Comparison of ENCODE assay signal across 10 cellular contexts in genomic region chr5:155002722-155003121, GRCh38. TPM values are rescaled to one million over a fixed set of nuclear protein-coding genes. Genes with fewer than 3 reads are reported as not detected.
DNase-seq lines count a peak whose midpoint lies in the region; ATAC-seq, FAIRE-seq and TF ChIP-seq lines count a peak whose summit lies in the region.
"Not testable (repeated sequence)": the region's sequence is repeated elsewhere in the genome, so short reads cannot be mapped to it uniquely, and the experiment has no call there.
"Had no signal": no experiment of that assay in that cellular context is flagged by ENCODE, and none has a peak within 500 bp of the region (broad histone marks: within the 10 kb centered on the region; RNA-seq: fewer than 3 reads in every experiment).

No MANE protein-coding gene starts in this region.

- not testable (repeated sequence) for H3K79me2 ChIP-seq in K562 (ENCODE audit: control insufficient read depth, insufficient read depth, low read length)

- peak; percentile 10 for DNase-seq in DMS53 treated with DMSO at 0.1 percent for 48 hours (lab: John Stamatoyannopoulos, UW; ENCODE audit: unreplicated experiment)
- peak; percentile 4 for DNase-seq in NK-92 treated with Interleukin-12 subunit alpha and Interleukin-12 subunit beta, amount 100 ng/mL, for 24 hours (lab: John Stamatoyannopoulos, UW)
- DNase-seq in RPMI7951 (ENCODE audit: low read depth), result peak; percentile 13
- not testable (repeated sequence) for DNase-seq in K562 (ENCODE audit: extremely low read depth in 1 of 4, low spot score in 3 of 4)
- DNase-seq in foreskin keratinocyte, result peak; percentile 42 to 64
- DNase-seq in kidney tubule cell (ENCODE audit: low spot score), result peak; percentile 84

- not testable (repeated sequence) for FAIRE-seq in K562 (lab: Jason Lieb, UNC)

- not testable (repeated sequence) for H3K36me3 ChIP-seq in HEK293 (ENCODE audit: control insufficient read depth in 2 of 2, insufficient read depth in 1 of 2, low read length in 2 of 2); K562 (ENCODE audit: control insufficient read depth, insufficient read depth, low read length)

- not testable (repeated sequence) for ATAC-seq in K562
- peak; percentile 86 for ATAC-seq in foreskin keratinocyte

- CTCF ChIA-PET in HEK293 (lab: Yijun Ruan, JAX) (interaction anchor here (0.6 to 0.7 kb wide), 2 partner anchors 786 to 845 kb away, joined by 4 to 5 read pairs; no protein-coding TSS in a partner anchor), K562 (lab: Yijun Ruan, JAX; ENCODE audit: low intra/inter-chr PET ratio) (interaction anchor here (0.8 kb wide), 1 partner anchor 361 kb away, joined by 3 read pairs; no protein-coding TSS in a partner anchor)

- TF ChIP-seq POLR2A in K562 (conservative IDR thresholded peaks at IDR 0.05), result not testable (repeated sequence)

- H3K9me1 ChIP-seq in K562 (ENCODE audit: control insufficient read depth, insufficient read depth, low read length), result not testable (repeated sequence)

- not testable (repeated sequence) for H3K9ac ChIP-seq in K562 (ENCODE audit: insufficient read depth in 1 of 2, low read depth in 2 of 2, low read length in 2 of 2)

- POLR2A ChIA-PET in HEK293 (lab: Yijun Ruan, JAX); K562 (lab: Yijun Ruan, JAX): not testable (repeated sequence)

- H4K20me1 ChIP-seq in K562 (replicated peaks; ENCODE audit: control insufficient read depth, insufficient read depth, low read length), result not testable (repeated sequence)

- H3K27ac ChIP-seq in HEK293 (ENCODE audit: extremely low read depth, low read depth, low read length); K562 (ENCODE audit: extremely low read depth, low read depth, low read length); foreskin keratinocyte: not testable (repeated sequence)

- intact Hi-C loops in K562 (cut with micrococcal nuclease), result not testable (repeated sequence)

- H3K9me3 ChIP-seq in HEK293 (ENCODE audit: control insufficient read depth, insufficient read depth, low read depth, low read length); K562 (replicated peaks; ENCODE audit: control insufficient read depth, insufficient read depth, low read depth, low read length): not testable (repeated sequence)

- TF ChIP-seq RAD21 in K562 (CRISPR knock-in tag; conservative IDR thresholded peaks at IDR 0.05 in 1 of 2, IDR thresholded peaks at IDR 0.05 in 1 of 2), result not testable (repeated sequence)

- not testable (repeated sequence) for TF ChIP-seq CTCF in HEK293 (tag by site-specific recombination; IDR thresholded peaks at IDR 0.05); K562 (IDR thresholded peaks at IDR 0.05 in 2 of 3, conservative IDR thresholded peaks at IDR 0.05 in 1 of 3; ENCODE audit: insufficient read depth in 2 of 3, low read depth in 1 of 3, low read length in 3 of 3); foreskin keratinocyte (conservative IDR thresholded peaks at IDR 0.05)

- BruUV-seq in K562 (replicated peaks; lab: Mats Ljungman, UMichigan), result not testable (repeated sequence)

- in situ Hi-C loops in K562 (cut with MboI), result not testable (repeated sequence)

- H2AFZ ChIP-seq in K562 (ENCODE audit: low read depth, low read length), result not testable (repeated sequence)

- not testable (repeated sequence) for TF ChIP-seq EP300 in K562 (IDR thresholded peaks at IDR 0.05; ENCODE audit: low read length)

- WGBS in K562 (ENCODE audit: insufficient coverage, low coverage, missing lambda C conversion rate), result 0% methylated on average over 3 of the region's 4 CpGs

- not testable (repeated sequence) for H3K4me2 ChIP-seq in K562 (ENCODE audit: insufficient read depth, low read length)

- peaks cover 7 to 16% of the 10 kb centered on the region in 2 experiments; a peak in 3 of 5 replicates for H3K27me3 ChIP-seq in K562 (ENCODE audit: control insufficient read depth in 2 of 2, insufficient read depth in 2 of 2, low read length in 2 of 2)
- not testable (repeated sequence) for H3K27me3 ChIP-seq in foreskin keratinocyte

- H3K4me1 ChIP-seq in HEK293 (ENCODE audit: control insufficient read depth, insufficient read depth, low read length); K562 (replicated peaks in 1 of 2; ENCODE audit: control insufficient read depth in 2 of 2, insufficient read depth in 2 of 2, low read length in 2 of 2); foreskin keratinocyte: not testable (repeated sequence)

- H3K4me3 ChIP-seq in HEK293 (ENCODE audit: low read depth, low read length); K562: not testable (repeated sequence)

TF ChIP-seq in HEK293, 187 proteins besides CTCF, POLR2A, EP300 and RAD21:
- TF ChIP-seq ZNF335 (tag by site-specific recombination; conservative IDR thresholded peaks at IDR 0.05), result 0 out of 2 replicates have a peak, but pooled peaks have one; percentile 18
- TF ChIP-seq SCRT2 (tag by site-specific recombination; IDR thresholded peaks at IDR 0.05), result peak; percentile 88
- TF ChIP-seq OSR2 (tag by site-specific recombination; IDR thresholded peaks at IDR 0.05), result peak; percentile 45; the same call in 1 of the 2 replicates
TF ChIP-seq in HEK293: peak in this region for 3; not testable (repeated sequence) for 184.

TF ChIP-seq in K562, 482 proteins besides CTCF, POLR2A, EP300 and RAD21:
- TF ChIP-seq FOSL1 (tag; conservative IDR thresholded peaks at IDR 0.05), result peak; percentile 52; the same call in 1 of the 2 replicates

RNA-seq across cellular contexts. Expression of gene KIF4B, which starts 10.8 kb away (rescaled TPM):
- not detected in 2 replicates for total RNA-seq in RPMI7951 (2014; rRNA removed; shearing (Covaris generic))
- total RNA-seq in K562 (2011; cell fraction: chromatin; rRNA removed; ENCODE audit: low replicate concordance), result 0.09 and 0.46 TPM in 2 replicates
- total RNA-seq in K562 (2011; cell fraction: nucleolus; rRNA removed), result 0.13 TPM in 1 of 2 replicates, not detected in the other
- total RNA-seq in K562 (2011; cell fraction: nucleoplasm; rRNA removed), result 0.07 TPM in 1 of 2 replicates, not detected in the other
- total RNA-seq in K562 (2014; rRNA removed) (0.04 and 0.05 TPM in 2 replicates), K562 (2014; rRNA removed; fragmentation: Illumina TruSeq; extraction: Trizol) (0.06 and 0.07 TPM in 2 replicates), K562 (2015; rRNA removed; fragmentation: Illumina TruSeq; extraction: Trizol) (0.07 and 0.08 TPM in 2 replicates), K562 (2021) (0.07 TPM in 1 of 2 replicates, not detected in the other), foreskin keratinocyte (0.03 and 0.04 TPM in 2 replicates)
- polyA plus RNA-seq in K562 (2011; rRNA removed) (0.06 and 0.07 TPM in 2 replicates), K562 (2014; fragmentation: Illumina TruSeq; extraction: Trizol) (0.03 and 0.09 TPM in 2 replicates), K562 (2014; fragmentation: Nextera tagmentation; extraction: Ambion mirVana) (under 1 TPM in 1 of 2 experiments, not detected in 1; 0.01 TPM), K562 (2014; rRNA removed) (not detected in 2 replicates), foreskin keratinocyte (not detected in 2 replicates)
- polyA plus RNA-seq in K562 (2011; cell fraction: cytosol; rRNA removed), result not detected in 2 replicates
- polyA plus RNA-seq in K562 (2011; cell fraction: nucleus; rRNA removed), result 0.04 TPM in 1 of 2 replicates, not detected in the other
- polyA plus RNA-seq in K562 (2012), result 0.04 and 0.05 TPM in 2 replicates
- 0.11 and 0.15 TPM in 2 replicates for polyA minus RNA-seq in K562 (2011; rRNA and poly(A)+ RNA removed)
- not detected in 2 replicates for polyA minus RNA-seq in K562 (2011; cell fraction: cytosol; rRNA and poly(A)+ RNA removed)
- 0.13 TPM in 1 of 2 replicates, not detected in the other for polyA minus RNA-seq in K562 (2011; cell fraction: nucleus; rRNA and poly(A)+ RNA removed)
- total RNA-seq: CD8-positive, alpha-beta T cell had no signal
- polyA plus RNA-seq: BJ, CD14-positive monocyte had no signal
